25 cellular contexts compared by ENCODE assay signal in genomic region chr2:15448242-15448839, GRCh38.
"Had no signal": no experiment of that assay in that cellular context is flagged by ENCODE, and none has a peak within 500 bp of the region (broad histone marks: within the 10 kb centered on the region; RNA-seq: fewer than 3 reads in every experiment).

No MANE protein-coding gene starts in this region.

- H3K36me3 ChIP-seq: adrenal gland, ascending aorta, brain microvascular endothelial cell, lower lobe of right lung, right lobe of liver had no signal

- H3K4me3 ChIP-seq: adrenal gland, ascending aorta, lower lobe of right lung, right lobe of liver had no signal

- H3K27me3 ChIP-seq: adrenal gland, ascending aorta, brain microvascular endothelial cell, right lobe of liver had no signal

- H3K9me3 ChIP-seq: adrenal gland, ascending aorta, lower lobe of right lung had no signal

- H3K27ac ChIP-seq: adrenal gland, ascending aorta, brain microvascular endothelial cell, lower lobe of right lung, right lobe of liver had no signal

- DNase-seq: activated CD4-positive, alpha-beta memory T cell treated with anti-CD3 and anti-CD28 coated beads for 36 hours; activated CD4-positive, alpha-beta T cell treated with anti-CD3 and anti-CD28 coated beads, Interleukin-2, amount 10 ng/mL, durations not matched to agents 24 days and 14 days; activated CD4-positive, CD25-positive, alpha-beta regulatory T cell treated with anti-CD3 and anti-CD28 coated beads, Interleukin-2, amount 50 U/mL, for 72 hours; activated CD8-positive, alpha-beta memory T cell treated with anti-CD3 and anti-CD28 coated beads, Interleukin-2, amount 50 U/mL, for 4 hours; activated effector memory CD4-positive, alpha-beta T cell treated with anti-CD3 and anti-CD28 coated beads, Interleukin-2, amount 50 U/mL, for 16 hours; activated naive CD4-positive, alpha-beta T cell treated with anti-CD3 and anti-CD28 coated beads for 36 hours; activated naive CD8-positive, alpha-beta T cell treated with anti-CD3 and anti-CD28 coated beads for 36 hours; activated T-cell treated with anti-CD3 and anti-CD28 coated beads, Interleukin-2, amount 50 U/mL, for 1 hour; adrenal gland; brain microvascular endothelial cell; central memory CD4-positive, alpha-beta T cell; foreskin fibroblast; left colon; lower lobe of right lung; mesenchymal stem cell; natural killer cell; right lobe of liver; small intestine; stimulated activated CD4-positive, alpha-beta T cell treated with anti-CD3 and anti-CD28 coated beads, Interleukin-4, amount 100 ng/mL, for 24 hours; stimulated activated naive CD8-positive, alpha-beta T cell treated with anti-CD3 and anti-CD28 coated beads, Interleukin-15, amount 100 ng/mL, for 72 hours; substantia nigra; T-helper 17 cell; T1000 had no signal

- ATAC-seq: left colon; natural killer cell; right lobe of liver; stimulated activated effector memory CD8-positive, alpha-beta T cell treated with anti-CD3 and anti-CD28 coated beads, Interleukin-12 subunit alpha, Interleukin-12 subunit beta, amount 100 ng/mL, for 72 hours; stimulated activated naive CD8-positive, alpha-beta T cell treated with anti-CD3 and anti-CD28 coated beads, Interleukin-15, amount 100 ng/mL, for 72 hours; T-helper 17 cell had no signal

- H3K4me1 ChIP-seq: adrenal gland, ascending aorta, right lobe of liver had no signal
